Comparison of ENCODE assay signal across 9 cellular contexts in the genomic region with DNA sequence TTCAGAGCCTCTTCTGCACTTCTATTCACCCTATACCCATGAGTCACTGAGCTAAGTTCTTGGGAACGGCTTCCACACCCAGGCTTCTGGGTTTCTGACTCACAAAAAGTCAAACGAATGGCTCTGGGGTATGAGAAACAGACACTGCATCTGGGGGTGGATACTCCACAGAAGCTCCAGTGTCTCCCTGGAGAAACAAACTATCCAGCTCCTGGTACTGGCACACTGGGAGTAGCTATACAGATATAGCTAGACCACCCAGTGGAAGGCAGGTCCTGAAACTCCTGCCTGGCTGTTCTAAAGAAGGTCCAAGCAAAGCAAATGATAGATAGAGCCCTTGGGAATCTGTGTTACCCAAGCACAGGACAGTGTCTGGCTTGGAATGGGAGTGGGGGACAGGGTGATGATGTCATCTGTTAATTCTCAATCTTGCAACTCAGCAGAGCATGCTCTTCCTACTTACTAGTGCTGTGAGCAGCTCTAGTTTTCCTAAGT. TPM values are rescaled to one million over a fixed set of nuclear protein-coding genes. Genes with fewer than 3 reads are reported as not detected.
DNase-seq lines count a peak whose midpoint lies in the region; ATAC-seq and TF ChIP-seq lines count a peak whose summit lies in the region.
"Had no signal": no experiment of that assay in that cellular context is flagged by ENCODE, and none has a peak within 500 bp of the region (broad histone marks: within the 10 kb centered on the region; RNA-seq: fewer than 3 reads in every experiment).

No MANE protein-coding gene starts in this region.

- H3K4me3 ChIP-seq in mesodermal cell (ENCODE audit: extremely low read depth, insufficient read depth, low read length, poor library complexity, severe bottlenecking) = no peak overlapping the region
- no peak overlapping the region for H3K4me3 ChIP-seq in uterus

- H3K27ac ChIP-seq in cingulate gyrus (ENCODE audit: low read depth, low read length) (peak overlapping the region; percentile 4), mesodermal cell (ENCODE audit: low read depth, low read length, severe bottlenecking) (peak overlapping the region; percentile 96), uterus (peak overlapping the region; percentile 51 to 53)
- H3K27ac ChIP-seq: HL-60 had no signal

- H3K27ac Mint-ChIP-seq in activated naive CD4-positive, alpha-beta T cell treated with anti-CD3 and anti-CD28 coated beads, Interleukin-2, amount 50 U/mL, for 24 hours = peak overlapping the region; percentile 59

- H3K36me3 ChIP-seq in mesodermal cell (ENCODE audit: control insufficient read depth, insufficient read depth, low read length) (no peaks in the 10 kb centered on the region), uterus (no peaks in the 10 kb centered on the region)

- no peaks in the 10 kb centered on the region for H3K36me3 Mint-ChIP-seq in activated naive CD4-positive, alpha-beta T cell treated with anti-CD3 and anti-CD28 coated beads, Interleukin-2, amount 50 U/mL, for 24 hours

- no peak overlapping the region for H3K4me3 Mint-ChIP-seq in activated naive CD4-positive, alpha-beta T cell treated with anti-CD3 and anti-CD28 coated beads, Interleukin-2, amount 50 U/mL, for 24 hours

- no peaks in the 10 kb centered on the region for H3K9me3 ChIP-seq in mesodermal cell (ENCODE audit: control insufficient read depth, low read length)
- no peaks in the 10 kb centered on the region for H3K9me3 ChIP-seq in uterus

- intact Hi-C loops in uterus (cut with DNase I; ENCODE audit: low total_unique reads) = no loop called here

- H3K4me1 Mint-ChIP-seq in activated naive CD4-positive, alpha-beta T cell treated with anti-CD3 and anti-CD28 coated beads, Interleukin-2, amount 50 U/mL, for 24 hours = peaks cover 34% of the 10 kb centered on the region

- TF ChIP-seq POLR2A in uterus (IDR thresholded peaks at IDR 0.05) = no peak

- peaks cover 1% of the 10 kb centered on the region for H3K27me3 Mint-ChIP-seq in activated naive CD4-positive, alpha-beta T cell treated with anti-CD3 and anti-CD28 coated beads, Interleukin-2, amount 50 U/mL, for 24 hours

- WGBS in mesodermal cell (ENCODE audit: insufficient coverage in 2 of 2), 2 experiments = 20 to 33% methylated on average over 1 to 2 of the region's 2 CpGs

- TF ChIP-seq CTCF in uterus (IDR thresholded peaks at IDR 0.05) = no peak

- no peak for ATAC-seq in GM19035 (IDR thresholded peaks at IDR 0.05; ENCODE audit: unreplicated experiment)

- no peaks in the 10 kb centered on the region for H3K9me3 Mint-ChIP-seq in activated naive CD4-positive, alpha-beta T cell treated with anti-CD3 and anti-CD28 coated beads, Interleukin-2, amount 50 U/mL, for 24 hours

- no peaks in the 10 kb centered on the region for H3K27me3 ChIP-seq in uterus

- no peak for DNase-seq in activated naive CD4-positive, alpha-beta T cell treated with anti-CD3 and anti-CD28 coated beads, Interleukin-2, amount 50 U/mL, for 16 hours
- no peak for DNase-seq in uterus
- DNase-seq in NCI-H2196 treated with DMSO at 0.1 percent for 48 hours (lab: John Stamatoyannopoulos, UW; ENCODE audit: unreplicated experiment) = no peak
- no peak for DNase-seq in mesenteric fat pad (ENCODE audit: low spot score)

- H3K4me1 ChIP-seq in mesodermal cell (ENCODE audit: control insufficient read depth, insufficient read depth, low read length, poor library complexity, severe bottlenecking) (peaks cover 35% of the 10 kb centered on the region), uterus (peaks cover 0 to 5% of the 10 kb centered on the region in 2 donors)

RNA-seq across cellular contexts. Expression of a gene that starts 6.9 kb away (rescaled TPM):
- polyA plus RNA-seq in mesodermal cell (2013, experiment 1 of 2) = 27.1 TPM
- 35.7 TPM for polyA plus RNA-seq in mesodermal cell (2013, experiment 2 of 2)
- total RNA-seq in uterus (10 to 100 TPM in 3 of 4 donors, 1 to 10 TPM in 1; 2.9 to 58.4 (median 11.0) TPM), mesenteric fat pad (51.7 TPM)

RNA-seq across cellular contexts. Expression of a gene that starts 20.7 kb away (rescaled TPM):
- polyA plus RNA-seq in mesodermal cell (2013, experiment 1 of 2) = 165 TPM
- 192 TPM for polyA plus RNA-seq in mesodermal cell (2013, experiment 2 of 2)
- total RNA-seq in uterus (100 to 1,000 TPM in 3 of 4 donors, 10 to 100 TPM in 1; 68.5 to 167 (median 113) TPM), mesenteric fat pad (146 TPM)

RNA-seq across cellular contexts. Expression of a gene that starts 27.9 kb away (rescaled TPM):
- not detected for polyA plus RNA-seq in mesodermal cell (2013, experiment 1 of 2)
- not detected for polyA plus RNA-seq in mesodermal cell (2013, experiment 2 of 2)
- total RNA-seq in uterus = not detected
- total RNA-seq in mesenteric fat pad = not detected

RNA-seq across cellular contexts. Expression of a gene that starts 35.5 kb away (rescaled TPM):
- polyA plus RNA-seq in mesodermal cell (2013, experiment 1 of 2) = 0.18 TPM
- polyA plus RNA-seq in mesodermal cell (2013, experiment 2 of 2) = not detected
- total RNA-seq in uterus (under 1 TPM in 1 of 4 donors, not detected in 3; 0.69 TPM), mesenteric fat pad (1.2 TPM)

RNA-seq across cellular contexts. Expression of a gene that starts 57.1 kb away (rescaled TPM):
- 56.3 TPM for polyA plus RNA-seq in mesodermal cell (2013, experiment 1 of 2)
- 53.3 TPM for polyA plus RNA-seq in mesodermal cell (2013, experiment 2 of 2)
- total RNA-seq in uterus = 1 to 10 TPM in 3 of 4 donors, under 1 TPM in 1; 0.77 to 5.6 (median 3.3) TPM
- total RNA-seq in mesenteric fat pad = 24.3 TPM

Comparison
In these comparisons a context has a peak if more than half of its experiments do, and no peak if none do; other contexts are left out.
1. H3K27ac ChIP-seq: peak in every context shown above with its lines; median percentile 96 in mesodermal cell; 52 in uterus; 4 in cingulate gyrus.